Comparison of ENCODE assay signal across 24 cellular contexts in genomic region chr12:13350381-13350780, GRCh38.
"Had no signal": no experiment of that assay in that cellular context is flagged by ENCODE, and none has a peak within 500 bp of the region (broad histone marks: within the 10 kb centered on the region; RNA-seq: fewer than 3 reads in every experiment).

No MANE protein-coding gene starts in this region.

- H3K27ac ChIP-seq: colonic mucosa, epithelial cell of prostate, esophagus squamous epithelium, gastrocnemius medialis, heart right ventricle, left lung, lower lobe of right lung had no signal

- H3K9me3 ChIP-seq: colonic mucosa, esophagus squamous epithelium, gastrocnemius medialis, heart right ventricle, left lung, lower lobe of right lung, mucosa of descending colon had no signal

- H3K4me1 ChIP-seq: colonic mucosa, esophagus squamous epithelium, gastrocnemius medialis, left lung, lower lobe of right lung had no signal

- H3K27me3 ChIP-seq: colonic mucosa, esophagus squamous epithelium, gastrocnemius medialis, left lung had no signal

- H3K4me3 ChIP-seq: colonic mucosa, esophagus squamous epithelium, gastrocnemius medialis, heart right ventricle, left lung, lower lobe of right lung, mucosa of descending colon had no signal

- FAIRE-seq: endometrium, islet of Langerhans, keratinocyte had no signal

- H3K36me3 ChIP-seq: colonic mucosa, esophagus squamous epithelium, gastrocnemius medialis, heart right ventricle, left lung, lower lobe of right lung had no signal

- DNase-seq: colonic mucosa; cortex of kidney; effector CD8-positive, alpha-beta T cell; effector memory CD8-positive, alpha-beta T cell; erythroblast; esophagus squamous epithelium; foreskin fibroblast; foreskin melanocyte; gastrocnemius medialis; glutamatergic neuron; head of caudate nucleus; heart right ventricle; hippocampal formation; left cardiac atrium; left lung; left ventricle myocardium superior; lower lobe of right lung; mesenchymal stem cell; mucosa of descending colon had no signal

- ATAC-seq: effector memory CD8-positive, alpha-beta T cell; esophagus mucosa; gastrocnemius medialis; heart right ventricle; left cardiac atrium; left lung; left ventricle myocardium superior; lower lobe of right lung; mucosa of descending colon had no signal
